1 cellular context compared by ENCODE assay signal in the genomic region with DNA sequence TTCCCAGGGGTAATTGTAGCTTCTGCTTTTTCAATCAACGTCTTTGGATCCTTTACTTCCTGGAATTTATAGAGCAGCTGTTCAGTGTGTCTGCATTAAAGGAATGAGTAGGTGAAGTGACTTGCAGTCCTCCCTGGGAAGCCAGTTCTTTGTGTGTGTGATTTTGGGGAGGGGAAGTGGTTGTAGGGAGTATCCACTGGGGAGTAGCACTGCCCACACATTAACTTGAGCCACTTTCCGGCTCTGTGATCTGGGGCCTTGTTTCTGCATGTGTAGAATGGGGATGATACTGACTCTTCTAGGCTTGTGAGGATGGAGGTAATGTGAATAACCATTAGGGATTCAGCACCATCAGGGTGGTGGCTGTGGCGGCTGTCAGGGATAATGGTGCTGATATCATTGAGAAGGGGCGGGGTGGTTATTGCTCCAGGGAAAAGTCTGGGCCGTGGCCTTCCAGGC.
TF ChIP-seq lines count a peak whose summit lies in the region.

No MANE protein-coding gene starts in this region.

TF ChIP-seq in IMR-90, 13 proteins besides CTCF, POLR2A, EP300 and RAD21 (continued from another document):
- no peak for TF ChIP-seq ELK1 (IDR thresholded peaks at IDR 0.05; ENCODE audit: borderline replicate concordance, low read depth, low read length)
- TF ChIP-seq SMC3 (IDR thresholded peaks at IDR 0.05; ENCODE audit: low read depth, low read length): no peak
- TF ChIP-seq CHD1 (IDR thresholded peaks at IDR 0.05; ENCODE audit: low read depth, low read length): no peak
- TF ChIP-seq RCOR1 (IDR thresholded peaks at IDR 0.05; ENCODE audit: insufficient replicate concordance, low read length): no peak
- TF ChIP-seq RFX5 (IDR thresholded peaks at IDR 0.05; ENCODE audit: low read depth, low read length): no peak
- no peak for TF ChIP-seq CEBPB (IDR thresholded peaks at IDR 0.05; ENCODE audit: low read depth, low read length)
